Comparison of ENCODE assay signal across 7 cellular contexts in genomic region chr12:108768591-108769500, GRCh38. TPM values are rescaled to one million over a fixed set of nuclear protein-coding genes. Genes with fewer than 3 reads are reported as not detected.
A peak's percentile ranks its signal among the peaks of the same experiment; 100 is the strongest.
DNase-seq lines count a peak whose midpoint lies in the region; ATAC-seq and TF ChIP-seq lines count a peak whose summit lies in the region.

No MANE protein-coding gene starts in this region.

- no peaks in the 10 kb centered on the region for H3K27me3 ChIP-seq in adrenal gland
- peaks cover 5% of the 10 kb centered on the region for H3K27me3 ChIP-seq in kidney epithelial cell (ENCODE audit: control insufficient read depth, insufficient read depth, low read length)
- no peaks in the 10 kb centered on the region for H3K27me3 ChIP-seq in thyroid gland

- TF ChIP-seq CTCF in adrenal gland (IDR thresholded peaks at IDR 0.05) (peak in 1 of 6 experiments; percentile 13), kidney epithelial cell (IDR thresholded peaks at IDR 0.05; ENCODE audit: insufficient read depth, low read length, poor library complexity, severe bottlenecking) (no peak), thyroid gland (IDR thresholded peaks at IDR 0.05) (no peak)

- whole genome bisulfite sequencing in adrenal gland, 4 donors, result 32 to 60% (median 36%) methylated on average over 7 to 40 of the region's 40 CpGs
- WGBS in thyroid gland, 2 donors, result 13 to 57% methylated on average over 3 to 18 of the region's 40 CpGs

- DNase-seq in MV-4-11 (lab: John Stamatoyannopoulos, UW) (peak; percentile 66), adrenal gland (peak in 6 of 7 donors; percentile 29 to 78 (median 34)), kidney epithelial cell (ENCODE audit: low read depth) (no peak), thyroid gland (peak; percentile 63 to 67), hippocampal formation (lab: John Stamatoyannopoulos, UW) (no peak), RKO (ENCODE audit: low spot score) (no peak)

- peaks cover 0 to 27% of the 10 kb centered on the region in 2 donors for H3K4me1 ChIP-seq in adrenal gland (replicated peaks in 1 of 2)
- H3K4me1 ChIP-seq in thyroid gland, result peaks cover 6 to 9% of the 10 kb centered on the region in 2 donors

- H3K36me3 ChIP-seq in adrenal gland (replicated peaks in 1 of 2) (no peaks in the 10 kb centered on the region), kidney epithelial cell (ENCODE audit: control insufficient read depth, insufficient read depth, low read length) (no peaks in the 10 kb centered on the region), thyroid gland (no peaks in the 10 kb centered on the region)

- TF ChIP-seq POLR2A in adrenal gland (IDR thresholded peaks at IDR 0.05), result no peak
- TF ChIP-seq POLR2A in thyroid gland (IDR thresholded peaks at IDR 0.05), result no peak

- H3K27ac ChIP-seq in adrenal gland (no peak overlapping the region), thyroid gland (no peak overlapping the region)

- H3K9me3 ChIP-seq in adrenal gland (replicated peaks in 1 of 3) (no peaks in the 10 kb centered on the region), thyroid gland (no peaks in the 10 kb centered on the region)

- intact Hi-C loops in adrenal gland (cut with DNase I), result no loop called here
- intact Hi-C loops in thyroid gland (cut with DNase I), result no loop called here

- H3K4me3 ChIP-seq in adrenal gland (peak overlapping the region in 1 of 4 donors; percentile 25), kidney epithelial cell (ENCODE audit: low read depth, low read length) (peak overlapping the region; percentile 31), thyroid gland (replicated peaks in 1 of 3) (peak overlapping the region in 1 of 3 donors; percentile 18)

- peak; percentile 46 for ATAC-seq in GM18909 (IDR thresholded peaks at IDR 0.05; ENCODE audit: poor library complexity, unreplicated experiment)

RNA-seq across cellular contexts. Expression of gene CORO1C, which starts 37.5 kb away (rescaled TPM):
- total RNA-seq in adrenal gland, result 100 to 1,000 TPM in 2 of 8 donors, 10 to 100 TPM in 6; 57.3 to 124 (median 84.8) TPM
- 10 to 100 TPM; 17.4 to 57.1 (median 32.3) TPM for polyA plus RNA-seq in adrenal gland
- 164 TPM in 2 replicates for total RNA-seq in kidney epithelial cell
- 10 to 100 TPM; 22.0 to 63.6 (median 30.1) TPM for total RNA-seq in thyroid gland

Comparison
In these comparisons a context has a peak if more than half of its experiments do, and no peak if none do; other contexts are left out.
1. DNase-seq: peak in MV-4-11 (single experiment), adrenal gland (6 of 7) and thyroid gland (2 of 2); none in kidney epithelial cell (single experiment), hippocampal formation (0 of 2) and RKO (single experiment).